ENCODE assay signal across 10 cellular contexts in genomic region chr12:52215587-52216031, GRCh38. TPM values are rescaled to one million over a fixed set of nuclear protein-coding genes. Genes with fewer than 3 reads are reported as not detected.
A peak's percentile ranks its signal among the peaks of the same experiment; 100 is the strongest.
DNase-seq lines count a peak whose midpoint lies in the region; ATAC-seq, FAIRE-seq and TF ChIP-seq lines count a peak whose summit lies in the region.
"Had no signal": no experiment of that assay in that cellular context is flagged by ENCODE, and none has a peak within 500 bp of the region (broad histone marks: within the 10 kb centered on the region; RNA-seq: fewer than 3 reads in every experiment).

No MANE protein-coding gene starts in this region.

- intact Hi-C loops in PC-3 (cut with micrococcal nuclease): no loop called here
- intact Hi-C loops in posterior vena cava (cut with DNase I): loop anchor here in 1 of 2 donors (2.0 kb wide), 1 partner anchor 49 kb away; no protein-coding TSS in a partner anchor
- intact Hi-C loops in A673 (cut with micrococcal nuclease; ENCODE audit: unreplicated experiment): no loop called here

- DNase-seq in EL (peak; percentile 64), PC-3 (peak; percentile 95), epithelial cell of esophagus (ENCODE audit: low read depth) (peak; percentile 92), posterior vena cava (ENCODE audit: low spot score) (peak; percentile 65), A673 (ENCODE audit: low spot score) (no peak), GF-D8 (lab: John Stamatoyannopoulos, UW) (no peak), NCI-H82 (lab: John Stamatoyannopoulos, UW) (no peak), GM12891 (ENCODE audit: insufficient read length, low spot score) (no peak)
- DNase-seq: Kasumi-1 had no signal

- H3K27ac ChIP-seq in PC-3 (ENCODE audit: low read length) (peak overlapping the region; percentile 72), A673 (ENCODE audit: low read depth, low read length, poor library complexity, severe bottlenecking) (no peak overlapping the region)

- FAIRE-seq in GM12891 (lab: Jason Lieb, UNC): no peak
- FAIRE-seq: D721Med had no signal

- peak overlapping the region; percentile 42 for H3K4me2 ChIP-seq in PC-3 (ENCODE audit: low read length)

- BruUV-seq in PC-3 (replicated peaks; lab: Mats Ljungman, UMichigan) (no TSS peak), A673 (replicated peaks; lab: Mats Ljungman, UMichigan) (no TSS peak)

- H3K9me2 ChIP-seq in PC-3 (replicated peaks; ENCODE audit: low read length): no peaks in the 10 kb centered on the region

- H3F3A ChIP-seq in PC-3 (ENCODE audit: low read length, unreplicated experiment): peaks cover 7% of the 10 kb centered on the region

- H3K36me3 ChIP-seq in PC-3 (ENCODE audit: low read depth, low read length) (no peaks in the 10 kb centered on the region), A673 (ENCODE audit: insufficient read depth, low read length, poor library complexity, severe bottlenecking) (no peaks in the 10 kb centered on the region)

- H3K27me3 ChIP-seq in PC-3 (ENCODE audit: low read length) (no peaks in the 10 kb centered on the region), A673 (replicated peaks; ENCODE audit: insufficient read depth, low read depth, low read length, poor library complexity) (no peaks in the 10 kb centered on the region)

- CTCF ChIA-PET in PC-3 (lab: Charles Lee) (interaction anchor here (0.6 to 1.3 kb wide), 2 partner anchors 64 to 92 kb away, joined by 5 to 11 read pairs; no protein-coding TSS in a partner anchor), A673 (lab: Charles Lee) (no interaction called here)

- POLR2A ChIA-PET in PC-3 (lab: Charles Lee; ENCODE audit: unreplicated experiment) (interaction anchor here (0.5 to 0.7 kb wide), 4 partner anchors 25 to 69 kb away, joined by 3 to 6 read pairs (median 3); no protein-coding TSS in a partner anchor), A673 (lab: Charles Lee; ENCODE audit: low non-redundant PET) (no interaction called here)

- H4K20me1 ChIP-seq in PC-3 (ENCODE audit: low read length): no peaks in the 10 kb centered on the region

- peak; percentile 63 for ATAC-seq in PC-3

- H2AFZ ChIP-seq in PC-3 (ENCODE audit: low read length): no peak overlapping the region

- TF ChIP-seq CTCF in PC-3 (conservative IDR thresholded peaks at IDR 0.05; ENCODE audit: low read depth, low read length) (no peak), epithelial cell of esophagus (IDR thresholded peaks at IDR 0.05; ENCODE audit: insufficient read depth, low read depth, low read length, missing control alignments) (no peak), A673 (conservative IDR thresholded peaks at IDR 0.05; ENCODE audit: low read depth, low read length) (no peak)

- no peak overlapping the region; the same call in 1 of the 2 replicates for H3K9ac ChIP-seq in PC-3 (ENCODE audit: low read length)

- no peaks in the 10 kb centered on the region for H3K79me2 ChIP-seq in PC-3 (ENCODE audit: low read length)

- H3K9me3 ChIP-seq in PC-3 (ENCODE audit: low read length) (no peaks in the 10 kb centered on the region), A673 (ENCODE audit: low read depth, low read length, poor library complexity, severe bottlenecking) (no peaks in the 10 kb centered on the region)

- no peak for TF ChIP-seq POLR2A in GM12891 (IDR thresholded peaks at IDR 0.05; ENCODE audit: low read depth, low read length)

- H3K4me3 ChIP-seq in PC-3 (ENCODE audit: low read length) (no peak overlapping the region), epithelial cell of esophagus (ENCODE audit: low read length) (no peak overlapping the region), A673 (ENCODE audit: low read depth, low read length, poor library complexity, severe bottlenecking) (no peak overlapping the region)

- H3K4me1 ChIP-seq in PC-3 (ENCODE audit: insufficient read depth, low read length) (peaks cover 57% of the 10 kb centered on the region), A673 (ENCODE audit: insufficient read depth, low read length, poor library complexity, severe bottlenecking) (no peaks in the 10 kb centered on the region)

TF ChIP-seq in GM12891, 5 proteins besides CTCF, POLR2A, EP300 and RAD21:
- TF ChIP-seq POLR2AphosphoS5 (IDR thresholded peaks at IDR 0.05; ENCODE audit: low read depth, low read length): no peak
- TF ChIP-seq SPI1 (IDR thresholded peaks at IDR 0.05; ENCODE audit: low read depth, low read length): no peak
- TF ChIP-seq POU2F2 (IDR thresholded peaks at IDR 0.05; ENCODE audit: low read depth, low read length): no peak
- TF ChIP-seq TAF1 (IDR thresholded peaks at IDR 0.05; ENCODE audit: low read depth, low read length): no peak
- no peak for TF ChIP-seq PAX5 (IDR thresholded peaks at IDR 0.05; ENCODE audit: insufficient read depth, low read length, severe bottlenecking)

RNA-seq across cellular contexts. Expression of gene KRT7, which starts 17.4 kb away (rescaled TPM):
- total RNA-seq in PC-3 (2014; rRNA removed) (2,144 and 2,979 TPM in 2 replicates), posterior vena cava (1 to 10 TPM; 4.1 to 6.8 TPM), A673 (2021) (0.79 and 1.0 TPM in 2 replicates)
- 20.2 TPM for polyA plus RNA-seq in GM12891 (2012; ENCODE audit: low read depth, missing spikeins)

RNA-seq across cellular contexts. Expression of gene KRT80, which starts 23.8 kb away (rescaled TPM):
- total RNA-seq in PC-3 (2014; rRNA removed) (19.8 and 30.1 TPM in 2 replicates), posterior vena cava (under 1 TPM; 0.19 to 0.48 TPM), A673 (2021) (0.33 and 1.0 TPM in 2 replicates)
- not detected for polyA plus RNA-seq in GM12891 (2012; ENCODE audit: low read depth, missing spikeins)

RNA-seq across cellular contexts. Expression of gene KRT86, which starts 58.8 kb away (rescaled TPM):
- total RNA-seq in PC-3 (2014; rRNA removed): 0.98 and 1.2 TPM in 2 replicates
- total RNA-seq in posterior vena cava: not detected
- not detected in 2 replicates for total RNA-seq in A673 (2021)
- polyA plus RNA-seq in GM12891 (2012; ENCODE audit: low read depth, missing spikeins): 0.41 TPM

Comparison
In these comparisons a context has a peak if more than half of its experiments do, and no peak if none do; other contexts are left out.
1. DNase-seq: peak in EL (single experiment), PC-3 (single experiment), epithelial cell of esophagus (single experiment) and posterior vena cava (single experiment); none in A673 (single experiment), GF-D8 (single experiment), NCI-H82 (single experiment) and GM12891 (single experiment).
2. RNA of gene KRT7, which starts 17.4 kb away (total RNA-seq): 2,144 to 2,979 TPM in PC-3; 4.1 to 6.8 TPM in posterior vena cava and 0.79 to 1.0 TPM in A673; every median in the first group is over 100 times any median in the second.
3. RNA of gene KRT80, which starts 23.8 kb away (total RNA-seq): 19.8 to 30.1 TPM in PC-3; 0.33 to 1.0 TPM in A673 and 0.19 to 0.48 TPM in posterior vena cava; every median in the first group is over 10 times any median in the second.